ENCODE assay signal across 10 cellular contexts in the genomic region with DNA sequence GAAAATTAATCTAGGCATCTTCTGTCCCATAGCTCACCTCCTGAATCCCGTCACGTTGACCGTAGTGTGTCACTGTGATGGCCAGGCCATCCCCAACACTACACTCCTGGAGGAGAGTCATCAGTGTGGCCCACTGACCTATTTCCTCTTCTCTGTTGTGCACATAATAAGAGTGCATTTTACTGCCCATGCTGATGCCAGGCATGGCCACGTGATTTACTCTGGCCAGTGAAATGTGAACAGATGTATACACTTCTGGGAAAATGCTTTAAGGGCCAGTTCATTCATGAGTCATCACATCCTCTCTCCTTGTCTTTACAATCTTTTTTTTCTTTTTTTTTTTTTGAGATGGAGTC.
DNase-seq lines count a peak whose midpoint lies in the region; ATAC-seq, FAIRE-seq and TF ChIP-seq lines count a peak whose summit lies in the region.
"Had no signal": no experiment of that assay in that cellular context is flagged by ENCODE, and none has a peak within 500 bp of the region (broad histone marks: within the 10 kb centered on the region; RNA-seq: fewer than 3 reads in every experiment).

No MANE protein-coding gene starts in this region.

- H4K8ac ChIP-seq in IMR-90 (ENCODE audit: low read depth in 2 of 2, low read length in 2 of 2), result peak overlapping the region in 1 of 2 experiments; percentile 78; a peak in 1 of 4 replicates

- H2AFZ ChIP-seq in IMR-90 (replicated peaks; ENCODE audit: low read length, poor library complexity) (peak overlapping the region; percentile 85), astrocyte (ENCODE audit: low read depth, low read length) (peak overlapping the region; percentile 20)

- no peaks in the 10 kb centered on the region for H3K9me3 Mint-ChIP-seq in astrocyte (ENCODE audit: unreplicated experiment)

- H2AK9ac ChIP-seq in IMR-90 (replicated peaks; ENCODE audit: low read depth, low read length, poor library complexity), result peak overlapping the region; percentile 90

- POLR2A ChIA-PET in IMR-90 (lab: Charles Lee; ENCODE audit: unreplicated experiment), result no interaction called here

- H3K14ac ChIP-seq in IMR-90 (replicated peaks; ENCODE audit: low read depth, low read length), result peak overlapping the region; percentile 82

- TF ChIP-seq EP300 in ovary (IDR thresholded peaks at IDR 0.05) (no peak), transverse colon (IDR thresholded peaks at IDR 0.05; ENCODE audit: low read depth) (no peak)

- ATAC-seq in IMR-90 (ENCODE audit: low read depth), result peak; percentile 86
- ATAC-seq in mucosa of descending colon, result peak; percentile 62

- peak overlapping the region; percentile 77 for H2BK5ac ChIP-seq in IMR-90 (ENCODE audit: low read depth, low read length, poor library complexity, severe bottlenecking)

- H3K9ac ChIP-seq in IMR-90 (ENCODE audit: low read depth, low read length) (no peak overlapping the region), astrocyte (ENCODE audit: low read length) (peak overlapping the region; percentile 67)

- peak overlapping the region; percentile 100 for H3K27ac Mint-ChIP-seq in astrocyte (ENCODE audit: unreplicated experiment)

- peaks cover 15% of the 10 kb centered on the region for H3K4me1 Mint-ChIP-seq in astrocyte (ENCODE audit: low read depth, unreplicated experiment)

- H3K4me1 ChIP-seq in IMR-90 (ENCODE audit: control insufficient read depth, insufficient read depth, low read length), result peaks cover 7% of the 10 kb centered on the region
- peaks cover 19% of the 10 kb centered on the region for H3K4me1 ChIP-seq in astrocyte (ENCODE audit: insufficient read depth, low read length)
- H3K4me1 ChIP-seq in mucosa of descending colon (ENCODE audit: low read depth), result no peaks in the 10 kb centered on the region
- H3K4me1 ChIP-seq in ovary (ENCODE audit: insufficient read depth), result no peaks in the 10 kb centered on the region
- peaks cover 0 to 4% (median 0%) of the 10 kb centered on the region in 4 donors for H3K4me1 ChIP-seq in transverse colon
- H3K4me1 ChIP-seq: adrenal gland had no signal

- no peaks in the 10 kb centered on the region for H3K27me3 Mint-ChIP-seq in astrocyte (ENCODE audit: low read depth, unreplicated experiment)

- no peak overlapping the region for H3K56ac ChIP-seq in IMR-90 (ENCODE audit: extremely low read depth, insufficient read depth, low read length)

- no peak for TF ChIP-seq POLR2A in IMR-90 (IDR thresholded peaks at IDR 0.05; ENCODE audit: low read depth, low read length)
- TF ChIP-seq POLR2A in ovary (IDR thresholded peaks at IDR 0.05), result no peak
- no peak for TF ChIP-seq POLR2A in transverse colon (IDR thresholded peaks at IDR 0.05)

- peak overlapping the region; percentile 73; the same call in 1 of the 2 replicates for H2BK20ac ChIP-seq in IMR-90 (ENCODE audit: low read depth, low read length)

- FAIRE-seq in astrocyte (lab: Jason Lieb, UNC), result peak; percentile 72

- H3K36me3 ChIP-seq in IMR-90 (ENCODE audit: control insufficient read depth, insufficient read depth, low read length) (no peaks in the 10 kb centered on the region), astrocyte (ENCODE audit: insufficient read depth, low read length) (no peaks in the 10 kb centered on the region), mucosa of descending colon (ENCODE audit: low read depth) (no peaks in the 10 kb centered on the region), ovary (no peaks in the 10 kb centered on the region), transverse colon (no peaks in the 10 kb centered on the region)
- H3K36me3 ChIP-seq: adrenal gland had no signal

- H3K4me2 ChIP-seq in IMR-90 (ENCODE audit: low read depth, low read length) (no peak overlapping the region), astrocyte (ENCODE audit: low read length) (peak overlapping the region; percentile 62)

- TF ChIP-seq CTCF in IMR-90 (conservative IDR thresholded peaks at IDR 0.05; ENCODE audit: low read depth, low read length) (no peak), astrocyte (IDR thresholded peaks at IDR 0.05; ENCODE audit: insufficient read depth, low read depth, low read length) (no peak), mucosa of descending colon (IDR thresholded peaks at IDR 0.05) (no peak), ovary (IDR thresholded peaks at IDR 0.05) (no peak), transverse colon (IDR thresholded peaks at IDR 0.05) (no peak)

- BruUV-seq in IMR-90 (replicated peaks; lab: Mats Ljungman, UMichigan), result no TSS peak

- peaks cover 7% of the 10 kb centered on the region; the same call in 1 of the 2 replicates for H3K9me1 ChIP-seq in IMR-90 (ENCODE audit: insufficient read depth, low read length)

- WGBS in IMR-90 (ENCODE audit: extremely low coverage in 2 of 2, insufficient read length in 1 of 2), 2 experiments, result no CpG with 5 or more reads among the region's 4 CpGs
- WGBS in ovary, 3 donors, result 80 to 90% (median 87%) methylated on average over 4 of the region's 4 CpGs
- WGBS in transverse colon (ENCODE audit: low coverage in 1 of 2), 2 donors, result 0 to 37% methylated on average over 1 to 4 of the region's 4 CpGs

- H4K5ac ChIP-seq in IMR-90 (ENCODE audit: low read depth, low read length), result peak overlapping the region; percentile 46; the same call in 1 of the 2 replicates

- H3K4me3 Mint-ChIP-seq in astrocyte (ENCODE audit: unreplicated experiment), result no peak overlapping the region

- peak overlapping the region; percentile 39; the same call in 1 of the 2 replicates for H3K18ac ChIP-seq in IMR-90 (ENCODE audit: low read depth, low read length)

- H3K23ac ChIP-seq in IMR-90 (ENCODE audit: low read depth, low read length), result peak overlapping the region; percentile 13; the same call in 1 of the 2 replicates

- H2BK15ac ChIP-seq in IMR-90 (ENCODE audit: low read depth, low read length), result peak overlapping the region; percentile 3; the same call in 1 of the 3 replicates

- no peaks in the 10 kb centered on the region for H3K27me3 ChIP-seq in IMR-90 (ENCODE audit: control insufficient read depth, insufficient read depth, low read length)
- no peaks in the 10 kb centered on the region for H3K27me3 ChIP-seq in astrocyte (ENCODE audit: insufficient read depth, low read length)
- H3K27me3 ChIP-seq in ovary, result no peaks in the 10 kb centered on the region
- H3K27me3 ChIP-seq in transverse colon, result no peaks in the 10 kb centered on the region
- H3K27me3 ChIP-seq: adrenal gland had no signal

- H3K79me1 ChIP-seq in IMR-90 (ENCODE audit: low read depth in 1 of 2, low read length in 2 of 2), result no peaks in the 10 kb centered on the region

- H3K36me3 Mint-ChIP-seq in astrocyte (ENCODE audit: low read depth, unreplicated experiment), result peaks cover 3% of the 10 kb centered on the region

- no peak overlapping the region for H3K4me3 ChIP-seq in IMR-90 (ENCODE audit: insufficient read depth, low read depth, low read length)
- H3K4me3 ChIP-seq in astrocyte (ENCODE audit: insufficient read depth, low read depth, low read length), result no peak overlapping the region
- H3K4me3 ChIP-seq in mucosa of descending colon, result no peak overlapping the region
- H3K4me3 ChIP-seq in ovary, result no peak overlapping the region
- no peak overlapping the region for H3K4me3 ChIP-seq in transverse colon
- H3K4me3 ChIP-seq: adrenal gland had no signal

- peak overlapping the region; percentile 47 for H4K91ac ChIP-seq in IMR-90 (ENCODE audit: insufficient read depth, low read depth, low read length)

- peak overlapping the region; percentile 77 for H3K4ac ChIP-seq in IMR-90 (ENCODE audit: low read depth, low read length)

- dilution Hi-C loops in IMR-90 (cut with HindIII; ENCODE audit: low sequenced_read_pairs, unreplicated experiment), result no loop called here

- CTCF ChIA-PET in IMR-90 (lab: Yijun Ruan, JAX), result no interaction called here

- peak overlapping the region; percentile 96 for H2AK5ac ChIP-seq in IMR-90 (ENCODE audit: low read depth, low read length)

- H3K79me2 ChIP-seq in astrocyte (ENCODE audit: insufficient read depth, low read length), result no peaks in the 10 kb centered on the region

- no peak for TF ChIP-seq RAD21 in IMR-90 (IDR thresholded peaks at IDR 0.05; ENCODE audit: low read length)

- peak overlapping the region; percentile 94 for H2BK120ac ChIP-seq in IMR-90 (ENCODE audit: low read depth, low read length)

- in situ Hi-C loops in IMR-90 (cut with MboI; ENCODE audit: low sequenced_read_pairs) (loop anchor here (25.0 kb wide), 1 partner anchor 229 kb away; no protein-coding TSS in a partner anchor), transverse colon (cut with MboI; ENCODE audit: low pct_ligation_motif_present in 1 of 4, low pct_unique_long_range_greater_than_20kb in 1 of 4, low sequenced_read_pairs in 3 of 4) (no loop called here)

- no peaks in the 10 kb centered on the region for H3K9me3 ChIP-seq in IMR-90 (ENCODE audit: control insufficient read depth, insufficient read depth, low read length)
- no peaks in the 10 kb centered on the region for H3K9me3 ChIP-seq in astrocyte (ENCODE audit: insufficient read depth, low read depth, low read length)
- no peaks in the 10 kb centered on the region for H3K9me3 ChIP-seq in mucosa of descending colon
- no peaks in the 10 kb centered on the region for H3K9me3 ChIP-seq in ovary
- no peaks in the 10 kb centered on the region for H3K9me3 ChIP-seq in transverse colon
- H3K9me3 ChIP-seq: adrenal gland had no signal

- peak overlapping the region; percentile 46; the same call in 1 of the 2 replicates for H3K27ac ChIP-seq in IMR-90 (ENCODE audit: insufficient read depth, low read length)
- H3K27ac ChIP-seq in astrocyte (ENCODE audit: low read depth, low read length), result peak overlapping the region; percentile 94
- no peak overlapping the region for H3K27ac ChIP-seq in ovary
- H3K27ac ChIP-seq in transverse colon, result no peak overlapping the region
- H3K27ac ChIP-seq: adrenal gland, HL-60 had no signal

- intact Hi-C loops in IMR-90 (cut with micrococcal nuclease), result loop anchor here (5.0 to 10.0 kb wide), 2 partner anchors 194 to 221 kb away; no protein-coding TSS in a partner anchor
- intact Hi-C loops in mucosa of descending colon (cut with DNase I, micrococcal nuclease), result no loop called here
- intact Hi-C loops in ovary (cut with DNase I), result no loop called here
- intact Hi-C loops in transverse colon (cut with DNase I; ENCODE audit: low total_unique reads), result no loop called here

- H4K20me1 ChIP-seq in IMR-90 (ENCODE audit: insufficient read depth, low read length) (no peaks in the 10 kb centered on the region), astrocyte (ENCODE audit: insufficient read depth, low read length) (no peaks in the 10 kb centered on the region)

- DNase-seq in DMS53 treated with DMSO at 0.1 percent for 48 hours (lab: John Stamatoyannopoulos, UW; ENCODE audit: unreplicated experiment) (peak; percentile 95), IMR-90 (peak; percentile 96), astrocyte (ENCODE audit: low read depth) (peak; percentile 93), mucosa of descending colon (no peak), ovary (no peak), NCI-H2029 treated with DMSO at 0.1 percent for 48 hours (lab: John Stamatoyannopoulos, UW) (no peak), COR-L47 (lab: John Stamatoyannopoulos, UW) (no peak), transverse colon (no peak)

TF ChIP-seq in IMR-90, 13 proteins besides CTCF, POLR2A, EP300 and RAD21 (continues in another document):
- TF ChIP-seq SMC3 (IDR thresholded peaks at IDR 0.05; ENCODE audit: low read depth, low read length) (no peak), BHLHE40 (IDR thresholded peaks at IDR 0.05; ENCODE audit: low read depth, low read length) (0 out of 2 replicates have a peak, but pooled peaks have one; percentile 14), MAFK (IDR thresholded peaks at IDR 0.05; ENCODE audit: low read depth, low read length) (no peak; the same call in 1 of the 2 replicates)

Comparison
In these comparisons a context has a peak if more than half of its experiments do, and no peak if none do; other contexts are left out.
1. DNase-seq: peak in DMS53 treated with DMSO at 0.1 percent for 48 hours (single experiment), IMR-90 (single experiment) and astrocyte (single experiment); none in mucosa of descending colon (0 of 3), ovary (0 of 5), NCI-H2029 treated with DMSO at 0.1 percent for 48 hours (single experiment), COR-L47 (single experiment) and transverse colon (single experiment).
2. H3K27ac ChIP-seq: peak in IMR-90 (single experiment) and astrocyte (single experiment); none in ovary (0 of 2) and transverse colon (0 of 4).